ENCODE assay signal across 8 cellular contexts in genomic region chr10:15209827-15210509, GRCh38. TPM values are rescaled to one million over a fixed set of nuclear protein-coding genes. Genes with fewer than 3 reads are reported as not detected.
DNase-seq lines count a peak whose midpoint lies in the region; ATAC-seq and TF ChIP-seq lines count a peak whose summit lies in the region.

No MANE protein-coding gene starts in this region.

- no peaks in the 10 kb centered on the region for H3K9me2 ChIP-seq in OCI-LY7 (ENCODE audit: insufficient read depth, low read length)

- H3K4me1 Mint-ChIP-seq in nephron: peaks cover 5% of the 10 kb centered on the region

- no peak overlapping the region for H3K4me3 Mint-ChIP-seq in nephron

- H4K20me1 ChIP-seq in OCI-LY7 (ENCODE audit: insufficient read depth, low read length): no peaks in the 10 kb centered on the region

- no peak overlapping the region for H3K4me2 ChIP-seq in OCI-LY7 (ENCODE audit: low read length)

- no peak overlapping the region for H3K4me3 ChIP-seq in AG09309 (ENCODE audit: control insufficient read depth, low read depth, low read length)
- no peak overlapping the region for H3K4me3 ChIP-seq in OCI-LY7 (ENCODE audit: low read depth, low read length, poor library complexity, severe bottlenecking)

- no peaks in the 10 kb centered on the region for H3K9me3 Mint-ChIP-seq in nephron

- intact Hi-C loops in OCI-LY7 (cut with micrococcal nuclease; ENCODE audit: unreplicated experiment): no loop called here

- no peak for DNase-seq in AG09309 (ENCODE audit: low read depth)
- DNase-seq in OCI-LY7 (ENCODE audit: low spot score): peak; percentile 68
- peak; percentile 74 for DNase-seq in activated T-cell treated with anti-CD3 and anti-CD28 coated beads, Interleukin-2, amount 50 U/mL, for 1 hour
- peak; percentile 57 for DNase-seq in fibroblast of gingiva (ENCODE audit: low read depth)
- DNase-seq in stimulated activated naive CD8-positive, alpha-beta T cell treated with anti-CD3 and anti-CD28 coated beads, Interleukin-15, Interleukin-2, amounts not matched to agents 100 U/mL and 50 U/mL, for 24 hours: peak; percentile 89

- no peak overlapping the region for H3K27ac ChIP-seq in OCI-LY7 (ENCODE audit: low read depth, low read length, poor library complexity, severe bottlenecking)

- no peak overlapping the region for H2AFZ ChIP-seq in OCI-LY7 (ENCODE audit: low read length)

- H3K9me3 ChIP-seq in OCI-LY7 (ENCODE audit: low read length): no peaks in the 10 kb centered on the region

- no peaks in the 10 kb centered on the region for H3K4me1 ChIP-seq in OCI-LY7 (ENCODE audit: insufficient read depth, low read length, poor library complexity, severe bottlenecking)

- peak overlapping the region in 1 of 3 experiments; percentile 22 for H3K27ac Mint-ChIP-seq in nephron

- ATAC-seq in GM18867 (IDR thresholded peaks at IDR 0.05; ENCODE audit: unreplicated experiment): peak; percentile 63
- ATAC-seq in HG03521 (IDR thresholded peaks at IDR 0.05; ENCODE audit: unreplicated experiment): peak; percentile 61
- peak; percentile 76 for ATAC-seq in stimulated activated naive CD8-positive, alpha-beta T cell treated with anti-CD3 and anti-CD28 coated beads, Interleukin-15, Interleukin-2, amounts not matched to agents 100 U/mL and 50 U/mL, for 24 hours

- H3K36me3 ChIP-seq in OCI-LY7 (ENCODE audit: insufficient read depth, low read length): no peaks in the 10 kb centered on the region

- no TSS peak for BruUV-seq in OCI-LY7 (replicated peaks; lab: Mats Ljungman, UMichigan)

- H3K36me3 Mint-ChIP-seq in nephron (ENCODE audit: low read depth): peaks cover 68% of the 10 kb centered on the region

- CTCF ChIA-PET in OCI-LY7 (lab: Charles Lee; ENCODE audit: unreplicated experiment): no interaction called here

- no peaks in the 10 kb centered on the region for H3K79me2 ChIP-seq in OCI-LY7 (ENCODE audit: insufficient read depth, low read depth, low read length)

- POLR2A ChIA-PET in OCI-LY7 (lab: Charles Lee): interaction anchor here (0.7 kb wide), 1 partner anchor 763 kb away, joined by 4 read pairs; no protein-coding TSS in a partner anchor

- no peaks in the 10 kb centered on the region for H3K27me3 Mint-ChIP-seq in nephron (ENCODE audit: low read depth)

- TF ChIP-seq CTCF in AG09309 (IDR thresholded peaks at IDR 0.05; ENCODE audit: control insufficient read depth, insufficient read depth, low read depth, low read length, missing control alignments) (peak; percentile 90), OCI-LY7 (conservative IDR thresholded peaks at IDR 0.05; ENCODE audit: low read length) (peak; percentile 93), nephron (IDR thresholded peaks at IDR 0.05; ENCODE audit: unreplicated experiment in 3 of 3) (peak; percentile 76 to 79 (median 77))

RNA-seq across cellular contexts. Expression of gene NMT2, which starts 41.5 kb away (rescaled TPM):
- total RNA-seq in OCI-LY7 (2014; rRNA removed; shearing (Covaris generic)): 0.10 and 0.82 TPM in 2 replicates
- 0.72 and 1.0 TPM in 2 replicates for total RNA-seq in OCI-LY7 (2022)
